Comparison of ENCODE assay signal across 1 cellular context in the genomic region with DNA sequence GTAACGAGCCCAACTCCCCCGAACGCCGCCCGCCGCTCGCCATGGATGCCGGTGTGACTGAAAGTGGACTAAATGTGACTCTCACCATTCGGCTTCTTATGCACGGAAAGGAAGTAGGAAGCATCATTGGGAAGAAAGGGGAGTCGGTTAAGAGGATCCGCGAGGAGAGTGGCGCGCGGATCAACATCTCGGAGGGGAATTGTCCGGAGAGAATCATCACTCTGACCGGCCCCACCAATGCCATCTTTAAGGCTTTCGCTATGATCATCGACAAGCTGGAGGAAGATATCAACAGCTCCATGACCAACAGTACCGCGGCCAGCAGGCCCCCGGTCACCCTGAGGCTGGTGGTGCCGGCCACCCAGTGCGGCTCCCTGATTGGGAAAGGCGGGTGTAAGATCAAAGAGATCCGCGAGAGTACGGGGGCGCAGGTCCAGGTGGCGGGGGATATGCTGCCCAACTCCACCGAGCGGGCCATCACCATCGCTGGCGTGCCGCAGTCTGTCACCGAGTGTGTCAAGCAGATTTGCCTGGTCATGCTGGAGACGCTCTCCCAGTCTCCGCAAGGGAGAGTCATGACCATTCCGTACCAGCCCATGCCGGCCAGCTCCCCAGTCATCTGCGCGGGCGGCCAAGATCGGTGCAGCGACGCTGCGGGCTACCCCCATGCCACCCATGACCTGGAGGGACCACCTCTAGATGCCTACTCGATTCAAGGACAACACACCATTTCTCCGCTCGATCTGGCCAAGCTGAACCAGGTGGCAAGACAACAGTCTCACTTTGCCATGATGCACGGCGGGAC.
TF ChIP-seq lines count a peak whose summit lies in the region.

No MANE protein-coding gene starts in this region.

TF ChIP-seq in K562, 482 proteins besides CTCF, POLR2A, EP300 and RAD21 (continued from another document and continues in another):
- TF ChIP-seq, protein P1, sequence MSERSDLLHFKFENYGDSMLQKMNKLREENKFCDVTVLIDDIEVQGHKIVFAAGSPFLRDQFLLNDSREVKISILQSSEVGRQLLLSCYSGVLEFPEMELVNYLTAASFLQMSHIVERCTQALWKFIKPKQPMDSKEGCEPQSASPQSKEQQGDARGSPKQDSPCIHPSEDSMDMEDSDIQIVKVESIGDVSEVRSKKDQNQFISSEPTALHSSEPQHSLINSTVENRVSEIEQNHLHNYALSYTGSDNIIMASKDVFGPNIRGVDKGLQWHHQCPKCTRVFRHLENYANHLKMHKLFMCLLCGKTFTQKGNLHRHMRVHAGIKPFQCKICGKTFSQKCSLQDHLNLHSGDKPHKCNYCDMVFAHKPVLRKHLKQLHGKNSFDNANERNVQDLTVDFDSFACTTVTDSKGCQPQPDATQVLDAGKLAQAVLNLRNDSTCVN (CRISPR knock-in tag; IDR thresholded peaks at IDR 0.05): no peak; the same call in 1 of the 2 replicates
- TF ChIP-seq, protein P2, sequence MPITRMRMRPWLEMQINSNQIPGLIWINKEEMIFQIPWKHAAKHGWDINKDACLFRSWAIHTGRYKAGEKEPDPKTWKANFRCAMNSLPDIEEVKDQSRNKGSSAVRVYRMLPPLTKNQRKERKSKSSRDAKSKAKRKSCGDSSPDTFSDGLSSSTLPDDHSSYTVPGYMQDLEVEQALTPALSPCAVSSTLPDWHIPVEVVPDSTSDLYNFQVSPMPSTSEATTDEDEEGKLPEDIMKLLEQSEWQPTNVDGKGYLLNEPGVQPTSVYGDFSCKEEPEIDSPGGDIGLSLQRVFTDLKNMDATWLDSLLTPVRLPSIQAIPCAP (CRISPR knock-in tag; IDR thresholded peaks at IDR 0.05; ENCODE audit: borderline replicate concordance): no peak
- TF ChIP-seq NFRKB (IDR thresholded peaks at IDR 0.05; ENCODE audit: low read depth): peak; percentile 94
- no peak for TF ChIP-seq HDAC8 (tag; IDR thresholded peaks at IDR 0.05)
- peak; percentile 44 to 60; a peak in 2 of 4 replicates for TF ChIP-seq TBL1XR1 (IDR thresholded peaks at IDR 0.05; ENCODE audit: low read length in 2 of 2)
- TF ChIP-seq, protein P3, sequence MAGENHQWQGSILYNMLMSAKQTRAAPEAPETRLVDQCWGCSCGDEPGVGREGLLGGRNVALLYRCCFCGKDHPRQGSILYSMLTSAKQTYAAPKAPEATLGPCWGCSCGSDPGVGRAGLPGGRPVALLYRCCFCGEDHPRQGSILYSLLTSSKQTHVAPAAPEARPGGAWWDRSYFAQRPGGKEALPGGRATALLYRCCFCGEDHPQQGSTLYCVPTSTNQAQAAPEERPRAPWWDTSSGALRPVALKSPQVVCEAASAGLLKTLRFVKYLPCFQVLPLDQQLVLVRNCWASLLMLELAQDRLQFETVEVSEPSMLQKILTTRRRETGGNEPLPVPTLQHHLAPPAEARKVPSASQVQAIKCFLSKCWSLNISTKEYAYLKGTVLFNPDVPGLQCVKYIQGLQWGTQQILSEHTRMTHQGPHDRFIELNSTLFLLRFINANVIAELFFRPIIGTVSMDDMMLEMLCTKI (IDR thresholded peaks at IDR 0.05; ENCODE audit: partially characterized antibody): no peak
- no peak for TF ChIP-seq ZNF263 (CRISPR knock-in tag; IDR thresholded peaks at IDR 0.05; ENCODE audit: borderline replicate concordance)
- no peak; the same call in 1 of the 2 replicates for TF ChIP-seq CREB1 (IDR thresholded peaks at IDR 0.05)
- TF ChIP-seq CREB1 (CRISPR knock-in tag; IDR thresholded peaks at IDR 0.05): peak; percentile 17; the same call in 1 of the 2 replicates
- 0 out of 2 replicates have a peak, but pooled peaks have one; percentile 26 for TF ChIP-seq SIN3B (IDR thresholded peaks at IDR 0.05; ENCODE audit: low read depth)
- TF ChIP-seq SMAD2 (IDR thresholded peaks at IDR 0.05; ENCODE audit: low read depth, low read length): no peak
- TF ChIP-seq, protein P4, sequence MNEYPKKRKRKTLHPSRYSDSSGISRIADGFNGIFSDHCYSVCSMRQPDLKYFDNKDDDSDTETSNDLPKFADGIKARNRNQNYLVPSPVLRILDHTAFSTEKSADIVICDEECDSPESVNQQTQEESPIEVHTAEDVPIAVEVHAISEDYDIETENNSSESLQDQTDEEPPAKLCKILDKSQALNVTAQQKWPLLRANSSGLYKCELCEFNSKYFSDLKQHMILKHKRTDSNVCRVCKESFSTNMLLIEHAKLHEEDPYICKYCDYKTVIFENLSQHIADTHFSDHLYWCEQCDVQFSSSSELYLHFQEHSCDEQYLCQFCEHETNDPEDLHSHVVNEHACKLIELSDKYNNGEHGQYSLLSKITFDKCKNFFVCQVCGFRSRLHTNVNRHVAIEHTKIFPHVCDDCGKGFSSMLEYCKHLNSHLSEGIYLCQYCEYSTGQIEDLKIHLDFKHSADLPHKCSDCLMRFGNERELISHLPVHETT (CRISPR knock-in tag; conservative IDR thresholded peaks at IDR 0.05 in 1 of 2, IDR thresholded peaks at IDR 0.05 in 1 of 2): no peak
- TF ChIP-seq, protein P5, sequence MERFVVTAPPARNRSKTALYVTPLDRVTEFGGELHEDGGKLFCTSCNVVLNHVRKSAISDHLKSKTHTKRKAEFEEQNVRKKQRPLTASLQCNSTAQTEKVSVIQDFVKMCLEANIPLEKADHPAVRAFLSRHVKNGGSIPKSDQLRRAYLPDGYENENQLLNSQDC (CRISPR knock-in tag; IDR thresholded peaks at IDR 0.05): no peak
- TF ChIP-seq POLR3A (IDR thresholded peaks at IDR 0.05; ENCODE audit: borderline replicate concordance, extremely low read depth, insufficient read depth, insufficient read length): no peak
- peak; percentile 95 for TF ChIP-seq RBFOX2 (IDR thresholded peaks at IDR 0.05; ENCODE audit: low read depth, low read length)
- TF ChIP-seq SIN3A (IDR thresholded peaks at IDR 0.05; ENCODE audit: borderline replicate concordance in 2 of 2, control insufficient read depth in 1 of 2, low read depth in 2 of 2, low read length in 2 of 2): peak; percentile 76 to 79; a peak in 3 of 4 replicates
- TF ChIP-seq KLF16 (IDR thresholded peaks at IDR 0.05): no peak
- no peak; the same call in 1 of the 2 replicates for TF ChIP-seq ELF4 (CRISPR knock-in tag; IDR thresholded peaks at IDR 0.05)
- no peak for TF ChIP-seq PHB2 (IDR thresholded peaks at IDR 0.05; ENCODE audit: low read depth)
- TF ChIP-seq, protein P6, sequence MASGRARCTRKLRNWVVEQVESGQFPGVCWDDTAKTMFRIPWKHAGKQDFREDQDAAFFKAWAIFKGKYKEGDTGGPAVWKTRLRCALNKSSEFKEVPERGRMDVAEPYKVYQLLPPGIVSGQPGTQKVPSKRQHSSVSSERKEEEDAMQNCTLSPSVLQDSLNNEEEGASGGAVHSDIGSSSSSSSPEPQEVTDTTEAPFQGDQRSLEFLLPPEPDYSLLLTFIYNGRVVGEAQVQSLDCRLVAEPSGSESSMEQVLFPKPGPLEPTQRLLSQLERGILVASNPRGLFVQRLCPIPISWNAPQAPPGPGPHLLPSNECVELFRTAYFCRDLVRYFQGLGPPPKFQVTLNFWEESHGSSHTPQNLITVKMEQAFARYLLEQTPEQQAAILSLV (tag; IDR thresholded peaks at IDR 0.05): no peak
- no peak for TF ChIP-seq SP2 (IDR thresholded peaks at IDR 0.05; ENCODE audit: extremely low read depth, low read depth, low read length, poor library complexity, severe bottlenecking)
- peak; percentile 54; the same call in 1 of the 2 replicates for TF ChIP-seq HNRNPL (IDR thresholded peaks at IDR 0.05; ENCODE audit: low read depth, low read length)
- TF ChIP-seq NFYB (IDR thresholded peaks at IDR 0.05; ENCODE audit: extremely low read depth, insufficient read length): no peak
- TF ChIP-seq ZC3H4 (CRISPR knock-in tag; IDR thresholded peaks at IDR 0.05; ENCODE audit: borderline replicate concordance): peak; percentile 37; the same call in 1 of the 2 replicates
- TF ChIP-seq NFE2L1 (tag; IDR thresholded peaks at IDR 0.05; ENCODE audit: borderline replicate concordance, low read depth): no peak
- peak; percentile 87 for TF ChIP-seq RB1 (IDR thresholded peaks at IDR 0.05; ENCODE audit: low read depth)
- no peak for TF ChIP-seq PHTF2 (CRISPR knock-in tag; IDR thresholded peaks at IDR 0.05)
- TF ChIP-seq RBM22 (IDR thresholded peaks at IDR 0.05; ENCODE audit: low read depth, low read length, poor library complexity, severe bottlenecking): peak; percentile 84
- peak; percentile 63 for TF ChIP-seq ZBTB17 (CRISPR knock-in tag; IDR thresholded peaks at IDR 0.05)
- peak; percentile 69 for TF ChIP-seq MAFK (IDR thresholded peaks at IDR 0.05; ENCODE audit: low read length)
- no peak for TF ChIP-seq DIDO1 (tag; IDR thresholded peaks at IDR 0.05; ENCODE audit: low read depth)
- no peak for TF ChIP-seq SREBF1 (IDR thresholded peaks at IDR 0.05; ENCODE audit: borderline replicate concordance, low read depth, low read length)
- TF ChIP-seq KLF10 (CRISPR knock-in tag; IDR thresholded peaks at IDR 0.05): no peak
- TF ChIP-seq, protein P7, sequence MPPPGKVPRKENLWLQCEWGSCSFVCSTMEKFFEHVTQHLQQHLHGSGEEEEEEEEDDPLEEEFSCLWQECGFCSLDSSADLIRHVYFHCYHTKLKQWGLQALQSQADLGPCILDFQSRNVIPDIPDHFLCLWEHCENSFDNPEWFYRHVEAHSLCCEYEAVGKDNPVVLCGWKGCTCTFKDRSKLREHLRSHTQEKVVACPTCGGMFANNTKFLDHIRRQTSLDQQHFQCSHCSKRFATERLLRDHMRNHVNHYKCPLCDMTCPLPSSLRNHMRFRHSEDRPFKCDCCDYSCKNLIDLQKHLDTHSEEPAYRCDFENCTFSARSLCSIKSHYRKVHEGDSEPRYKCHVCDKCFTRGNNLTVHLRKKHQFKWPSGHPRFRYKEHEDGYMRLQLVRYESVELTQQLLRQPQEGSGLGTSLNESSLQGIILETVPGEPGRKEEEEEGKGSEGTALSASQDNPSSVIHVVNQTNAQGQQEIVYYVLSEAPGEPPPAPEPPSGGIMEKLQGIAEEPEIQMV (tag; conservative IDR thresholded peaks at IDR 0.05; ENCODE audit: low read depth): no peak
- no peak for TF ChIP-seq ZNF324 (CRISPR knock-in tag; IDR thresholded peaks at IDR 0.05)
- TF ChIP-seq, protein P8, sequence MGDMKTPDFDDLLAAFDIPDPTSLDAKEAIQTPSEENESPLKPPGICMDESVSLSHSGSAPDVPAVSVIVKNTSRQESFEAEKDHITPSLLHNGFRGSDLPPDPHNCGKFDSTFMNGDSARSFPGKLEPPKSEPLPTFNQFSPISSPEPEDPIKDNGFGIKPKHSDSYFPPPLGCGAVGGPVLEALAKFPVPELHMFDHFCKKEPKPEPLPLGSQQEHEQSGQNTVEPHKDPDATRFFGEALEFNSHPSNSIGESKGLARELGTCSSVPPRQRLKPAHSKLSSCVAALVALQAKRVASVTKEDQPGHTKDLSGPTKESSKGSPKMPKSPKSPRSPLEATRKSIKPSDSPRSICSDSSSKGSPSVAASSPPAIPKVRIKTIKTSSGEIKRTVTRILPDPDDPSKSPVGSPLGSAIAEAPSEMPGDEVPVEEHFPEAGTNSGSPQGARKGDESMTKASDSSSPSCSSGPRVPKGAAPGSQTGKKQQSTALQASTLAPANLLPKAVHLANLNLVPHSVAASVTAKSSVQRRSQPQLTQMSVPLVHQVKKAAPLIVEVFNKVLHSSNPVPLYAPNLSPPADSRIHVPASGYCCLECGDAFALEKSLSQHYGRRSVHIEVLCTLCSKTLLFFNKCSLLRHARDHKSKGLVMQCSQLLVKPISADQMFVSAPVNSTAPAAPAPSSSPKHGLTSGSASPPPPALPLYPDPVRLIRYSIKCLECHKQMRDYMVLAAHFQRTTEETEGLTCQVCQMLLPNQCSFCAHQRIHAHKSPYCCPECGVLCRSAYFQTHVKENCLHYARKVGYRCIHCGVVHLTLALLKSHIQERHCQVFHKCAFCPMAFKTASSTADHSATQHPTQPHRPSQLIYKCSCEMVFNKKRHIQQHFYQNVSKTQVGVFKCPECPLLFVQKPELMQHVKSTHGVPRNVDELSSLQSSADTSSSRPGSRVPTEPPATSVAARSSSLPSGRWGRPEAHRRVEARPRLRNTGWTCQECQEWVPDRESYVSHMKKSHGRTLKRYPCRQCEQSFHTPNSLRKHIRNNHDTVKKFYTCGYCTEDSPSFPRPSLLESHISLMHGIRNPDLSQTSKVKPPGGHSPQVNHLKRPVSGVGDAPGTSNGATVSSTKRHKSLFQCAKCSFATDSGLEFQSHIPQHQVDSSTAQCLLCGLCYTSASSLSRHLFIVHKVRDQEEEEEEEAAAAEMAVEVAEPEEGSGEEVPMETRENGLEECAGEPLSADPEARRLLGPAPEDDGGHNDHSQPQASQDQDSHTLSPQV (IDR thresholded peaks at IDR 0.05): peak; percentile 79
- TF ChIP-seq SOX6 (IDR thresholded peaks at IDR 0.05): 0 out of 2 replicates have a peak, but pooled peaks have one; percentile 6
- 0 out of 2 replicates have a peak, but pooled peaks have one; percentile 5 for TF ChIP-seq ZNF134 (CRISPR knock-in tag; conservative IDR thresholded peaks at IDR 0.05)
- TF ChIP-seq YY1 (IDR thresholded peaks at IDR 0.05; ENCODE audit: borderline replicate concordance in 1 of 3, control insufficient read depth in 1 of 3, extremely low read depth in 1 of 3, insufficient read depth in 3 of 3, insufficient read length in 1 of 3, insufficient replicate concordance in 2 of 3, low read depth in 1 of 3, low read length in 2 of 3): peak; percentile 16 to 79 (median 62)
- TF ChIP-seq PCBP2 (IDR thresholded peaks at IDR 0.05; ENCODE audit: low read depth, low read length, poor library complexity, severe bottlenecking): no peak
- TF ChIP-seq, protein P9, sequence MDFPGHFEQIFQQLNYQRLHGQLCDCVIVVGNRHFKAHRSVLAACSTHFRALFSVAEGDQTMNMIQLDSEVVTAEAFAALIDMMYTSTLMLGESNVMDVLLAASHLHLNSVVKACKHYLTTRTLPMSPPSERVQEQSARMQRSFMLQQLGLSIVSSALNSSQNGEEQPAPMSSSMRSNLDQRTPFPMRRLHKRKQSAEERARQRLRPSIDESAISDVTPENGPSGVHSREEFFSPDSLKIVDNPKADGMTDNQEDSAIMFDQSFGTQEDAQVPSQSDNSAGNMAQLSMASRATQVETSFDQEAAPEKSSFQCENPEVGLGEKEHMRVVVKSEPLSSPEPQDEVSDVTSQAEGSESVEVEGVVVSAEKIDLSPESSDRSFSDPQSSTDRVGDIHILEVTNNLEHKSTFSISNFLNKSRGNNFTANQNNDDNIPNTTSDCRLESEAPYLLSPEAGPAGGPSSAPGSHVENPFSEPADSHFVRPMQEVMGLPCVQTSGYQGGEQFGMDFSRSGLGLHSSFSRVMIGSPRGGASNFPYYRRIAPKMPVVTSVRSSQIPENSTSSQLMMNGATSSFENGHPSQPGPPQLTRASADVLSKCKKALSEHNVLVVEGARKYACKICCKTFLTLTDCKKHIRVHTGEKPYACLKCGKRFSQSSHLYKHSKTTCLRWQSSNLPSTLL (IDR thresholded peaks at IDR 0.05): no peak
- TF ChIP-seq CHD1 (IDR thresholded peaks at IDR 0.05; ENCODE audit: low read length): no peak
- TF ChIP-seq CBX2 (IDR thresholded peaks at IDR 0.05; ENCODE audit: insufficient read depth, low read length, poor library complexity, severe bottlenecking): no peak
- TF ChIP-seq, protein P10, sequence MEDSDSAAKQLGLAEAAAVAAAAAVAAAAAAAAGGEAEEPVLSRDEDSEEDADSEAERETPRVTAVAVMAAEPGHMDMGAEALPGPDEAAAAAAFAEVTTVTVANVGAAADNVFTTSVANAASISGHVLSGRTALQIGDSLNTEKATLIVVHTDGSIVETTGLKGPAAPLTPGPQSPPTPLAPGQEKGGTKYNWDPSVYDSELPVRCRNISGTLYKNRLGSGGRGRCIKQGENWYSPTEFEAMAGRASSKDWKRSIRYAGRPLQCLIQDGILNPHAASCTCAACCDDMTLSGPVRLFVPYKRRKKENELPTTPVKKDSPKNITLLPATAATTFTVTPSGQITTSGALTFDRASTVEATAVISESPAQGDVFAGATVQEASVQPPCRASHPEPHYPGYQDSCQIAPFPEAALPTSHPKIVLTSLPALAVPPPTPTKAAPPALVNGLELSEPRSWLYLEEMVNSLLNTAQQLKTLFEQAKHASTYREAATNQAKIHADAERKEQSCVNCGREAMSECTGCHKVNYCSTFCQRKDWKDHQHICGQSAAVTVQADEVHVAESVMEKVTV (CRISPR knock-in tag; IDR thresholded peaks at IDR 0.05): peak; percentile 1; the same call in 1 of the 2 replicates
- no peak for TF ChIP-seq ZNF133 (CRISPR knock-in tag; IDR thresholded peaks at IDR 0.05)
- TF ChIP-seq HNRNPK (IDR thresholded peaks at IDR 0.05; ENCODE audit: low read depth, low read length, poor library complexity, severe bottlenecking): no peak
